Comparison of ENCODE assay signal across 19 cellular contexts in the genomic region with DNA sequence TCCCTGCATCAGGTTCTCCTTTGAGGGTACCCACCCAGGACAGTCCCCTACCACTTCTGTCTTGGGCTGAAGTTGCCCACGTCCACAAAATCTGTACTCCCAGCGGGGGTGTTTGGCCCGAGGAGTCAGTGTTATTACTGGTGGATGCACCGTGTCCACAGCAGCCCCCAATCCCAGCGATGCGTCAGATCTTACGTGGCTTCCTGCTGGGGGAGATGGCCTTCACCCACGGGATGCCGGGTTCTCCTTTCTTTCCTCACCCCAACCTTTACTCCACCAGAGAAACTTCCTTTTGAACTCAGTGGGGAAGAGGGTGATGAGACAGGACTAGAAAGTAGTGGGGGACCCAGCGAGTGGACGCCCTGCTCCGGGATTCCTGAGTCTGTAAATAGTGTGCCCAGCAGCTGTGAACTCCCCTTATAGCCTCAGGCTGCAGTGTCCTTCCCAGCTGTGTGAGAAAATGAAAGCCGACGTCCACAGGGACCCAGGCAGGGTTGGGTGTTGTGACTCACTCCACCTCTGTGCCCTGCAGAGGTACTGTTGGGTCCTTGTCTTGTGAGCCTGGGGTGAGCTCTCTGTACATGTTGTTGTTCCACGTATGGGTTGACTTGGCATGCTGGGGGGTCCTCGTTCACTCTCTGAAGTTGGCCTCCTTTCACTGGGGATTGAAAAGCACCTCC. TPM values are rescaled to one million over a fixed set of nuclear protein-coding genes. Genes with fewer than 3 reads are reported as not detected.
DNase-seq lines count a peak whose midpoint lies in the region; ATAC-seq and TF ChIP-seq lines count a peak whose summit lies in the region.
"Had no signal": no experiment of that assay in that cellular context is flagged by ENCODE, and none has a peak within 500 bp of the region (broad histone marks: within the 10 kb centered on the region; RNA-seq: fewer than 3 reads in every experiment).

No MANE protein-coding gene starts in this region.

- intact Hi-C loops in dorsolateral prefrontal cortex (cut with DNase I) = loop anchor here in 1 of 2 donors (10.0 kb wide), 1 partner anchor 649 kb away; a partner anchor contains a TSS
- intact Hi-C loops in adrenal gland (cut with DNase I) = no loop called here

- H3K4me1 Mint-ChIP-seq in osteocyte (ENCODE audit: unreplicated experiment) (peaks cover 62% of the 10 kb centered on the region), mesothelial cell of epicardium (peaks cover 7% of the 10 kb centered on the region)

- peak; percentile 55 for DNase-seq in CD1c-positive myeloid dendritic cell (ENCODE audit: extremely low spot score)
- peak; percentile 69 for DNase-seq in astrocyte of the spinal cord (ENCODE audit: low read depth, low spot score)
- DNase-seq in dorsolateral prefrontal cortex = no peak
- peak; percentile 83 for DNase-seq in osteocyte (ENCODE audit: extremely low spot score, unreplicated experiment)
- no peak for DNase-seq in stimulated activated naive CD8-positive, alpha-beta T cell treated with anti-CD3 and anti-CD28 coated beads, Interleukin-15, Interleukin-2, amounts not matched to agents 100 U/mL and 50 U/mL, for 24 hours
- no peak for DNase-seq in adrenal gland
- no peak for DNase-seq in HCEC 1CT
- DNase-seq in mesothelial cell of epicardium (ENCODE audit: low spot score in 2 of 2, unreplicated experiment in 2 of 2) = no peak
- DNase-seq: 8988T, GDM1, GOT3, Kasumi-1, NCI-H1417, NCI-H1694 treated with DMSO at 0.1 percent for 48 hours, NCI-H2081 treated with DMSO at 0.1 percent for 48 hours, NCI-H2171 treated with DMSO at 0.1 percent for 48 hours, NCI-H524 treated with DMSO at 0.1 percent for 48 hours had no signal

- WGBS in adrenal gland, 4 donors = 93 to 97% (median 95%) methylated on average over 14 to 16 of the region's 16 CpGs

- no peaks in the 10 kb centered on the region for H3K9me3 ChIP-seq in adrenal gland (replicated peaks in 1 of 3)
- H3K9me3 ChIP-seq: BLaER1 treated with 17β-estradiol and CSF1 and Interleukin-3, amounts not matched to agents 10 nM and 100 nM had no signal

- H3K27me3 Mint-ChIP-seq in osteocyte (ENCODE audit: unreplicated experiment) = no peaks in the 10 kb centered on the region
- H3K27me3 Mint-ChIP-seq in mesothelial cell of epicardium (ENCODE audit: low read depth) = no peaks in the 10 kb centered on the region

- H3K36me3 ChIP-seq in adrenal gland (replicated peaks in 1 of 2) = peaks cover 0 to 21% of the 10 kb centered on the region in 2 donors

- no peak for TF ChIP-seq POLR2A in adrenal gland (IDR thresholded peaks at IDR 0.05)

- no peak overlapping the region for H3K4me3 ChIP-seq in astrocyte of the spinal cord (ENCODE audit: low read depth, low read length)
- no peak overlapping the region for H3K4me3 ChIP-seq in dorsolateral prefrontal cortex
- H3K4me3 ChIP-seq in adrenal gland = no peak overlapping the region
- H3K4me3 ChIP-seq: BLaER1 treated with 17β-estradiol and CSF1 and Interleukin-3, amounts not matched to agents 10 nM and 100 nM had no signal

- peaks cover 4% of the 10 kb centered on the region for H3K9me3 Mint-ChIP-seq in osteocyte (ENCODE audit: unreplicated experiment)
- no peaks in the 10 kb centered on the region for H3K9me3 Mint-ChIP-seq in mesothelial cell of epicardium

- peaks cover 0 to 7% of the 10 kb centered on the region in 2 donors for H3K4me1 ChIP-seq in adrenal gland (replicated peaks in 1 of 2)

- in situ Hi-C loops in astrocyte of the spinal cord (cut with HindIII; ENCODE audit: low sequenced_read_pairs) = no loop called here

- no peak for ATAC-seq in stimulated activated naive CD8-positive, alpha-beta T cell treated with anti-CD3 and anti-CD28 coated beads, Interleukin-15, Interleukin-2, amounts not matched to agents 100 U/mL and 50 U/mL, for 24 hours
- ATAC-seq: Right ventricle myocardium inferior had no signal

- peaks cover 33% of the 10 kb centered on the region for H3K36me3 Mint-ChIP-seq in osteocyte (ENCODE audit: unreplicated experiment)
- peaks cover 24% of the 10 kb centered on the region for H3K36me3 Mint-ChIP-seq in mesothelial cell of epicardium

- TF ChIP-seq CTCF in astrocyte of the spinal cord (IDR thresholded peaks at IDR 0.05; ENCODE audit: low read depth, low read length) (no peak), dorsolateral prefrontal cortex (IDR thresholded peaks at IDR 0.05 in 54 of 56, conservative IDR thresholded peaks at IDR 0.05 in 2 of 56; ENCODE audit: low read depth in 1 of 56, partially characterized antibody in 56 of 56) (no peak), osteocyte (IDR thresholded peaks at IDR 0.05) (no peak), adrenal gland (IDR thresholded peaks at IDR 0.05) (no peak), mesothelial cell of epicardium (IDR thresholded peaks at IDR 0.05; ENCODE audit: unreplicated experiment) (no peak)

- H3K27ac Mint-ChIP-seq in osteocyte (ENCODE audit: unreplicated experiment) (peak overlapping the region; percentile 67), mesothelial cell of epicardium (no peak overlapping the region)

- H3K27ac ChIP-seq in dorsolateral prefrontal cortex (peak overlapping the region in 41 of 59 donors; percentile 6 to 98 (median 91)), adrenal gland (no peak overlapping the region)
- H3K27ac ChIP-seq: BLaER1 treated with 17β-estradiol and CSF1 and Interleukin-3, amounts not matched to agents 10 nM and 100 nM had no signal

- no peaks in the 10 kb centered on the region for H3K27me3 ChIP-seq in dorsolateral prefrontal cortex
- H3K27me3 ChIP-seq in adrenal gland = no peaks in the 10 kb centered on the region
- H3K27me3 ChIP-seq: BLaER1 treated with 17β-estradiol and CSF1 and Interleukin-3, amounts not matched to agents 10 nM and 100 nM had no signal

- H3K4me3 Mint-ChIP-seq in osteocyte (ENCODE audit: unreplicated experiment) (no peak overlapping the region), mesothelial cell of epicardium (no peak overlapping the region)

RNA-seq across cellular contexts. Expression of a gene that starts 31.5 kb away (rescaled TPM):
- total RNA-seq in dorsolateral prefrontal cortex (100 to 1,000 TPM in 8 of 120 experiments, 10 to 100 TPM in 112; 49.8 to 139 (median 75.7) TPM), osteocyte (308 and 332 TPM in 2 replicates), adrenal gland (100 to 1,000 TPM; 154 to 677 (median 337) TPM), mesothelial cell of epicardium (177 to 189 TPM (median 179 TPM) in 3 replicates)
- 100 to 1,000 TPM in 1 of 3 donors, 10 to 100 TPM in 2; 64.5 to 147 (median 87.4) TPM for polyA plus RNA-seq in adrenal gland

RNA-seq across cellular contexts. Expression of a gene that starts 48.4 kb away (rescaled TPM):
- total RNA-seq in dorsolateral prefrontal cortex (10 to 100 TPM; 26.4 to 84.6 (median 51.8) TPM), osteocyte (90.4 and 122 TPM in 2 replicates), adrenal gland (100 to 1,000 TPM in 4 of 8 donors, 10 to 100 TPM in 4; 67.6 to 182 (median 101) TPM), mesothelial cell of epicardium (79.9 to 83.8 TPM (median 82.1 TPM) in 3 replicates)
- polyA plus RNA-seq in adrenal gland = 10 to 100 TPM; 10.8 to 59.3 (median 13.2) TPM

RNA-seq across cellular contexts. Expression of a gene that starts 48.4 kb away (rescaled TPM):
- total RNA-seq in dorsolateral prefrontal cortex = 10 to 100 TPM in 116 of 120 experiments, 1 to 10 TPM in 4; 7.4 to 19.4 (median 13.6) TPM
- 10.0 and 10.3 TPM in 2 replicates for total RNA-seq in osteocyte
- 10 to 100 TPM in 1 of 8 donors, 1 to 10 TPM in 7; 3.3 to 10.1 (median 7.3) TPM for total RNA-seq in adrenal gland
- polyA plus RNA-seq in adrenal gland = 1 to 10 TPM in 1 of 3 donors, under 1 TPM in 2; 0.17 to 1.3 (median 0.80) TPM
- total RNA-seq in mesothelial cell of epicardium = 8.5 to 9.4 TPM (median 9.0 TPM) in 3 replicates

Comparison
In these comparisons a context has a peak if more than half of its experiments do, and no peak if none do; other contexts are left out.
1. DNase-seq: peak in CD1c-positive myeloid dendritic cell (single experiment), astrocyte of the spinal cord (single experiment) and osteocyte (single experiment); none in dorsolateral prefrontal cortex (0 of 10), stimulated activated naive CD8-positive, alpha-beta T cell treated with anti-CD3 and anti-CD28 coated beads, Interleukin-15, Interleukin-2, amounts not matched to agents 100 U/mL and 50 U/mL, for 24 hours (single experiment), adrenal gland (0 of 7), HCEC 1CT (single experiment) and mesothelial cell of epicardium (0 of 2).
2. H3K27ac ChIP-seq: peak in dorsolateral prefrontal cortex (41 of 59); none in adrenal gland (0 of 5).